ENCODE assay signal across 1 cellular context in genomic region chr4:2545321-2546013, GRCh38.
TF ChIP-seq lines count a peak whose summit lies in the region.

No MANE protein-coding gene starts in this region.

TF ChIP-seq in IMR-90, 13 proteins besides CTCF, POLR2A, EP300 and RAD21 (continued from another document):
- no peak for TF ChIP-seq ELK1 (IDR thresholded peaks at IDR 0.05; ENCODE audit: borderline replicate concordance, low read depth, low read length)
- TF ChIP-seq SMC3 (IDR thresholded peaks at IDR 0.05; ENCODE audit: low read depth, low read length): no peak
- no peak for TF ChIP-seq MAFK (IDR thresholded peaks at IDR 0.05; ENCODE audit: low read depth, low read length)
- TF ChIP-seq RFX5 (IDR thresholded peaks at IDR 0.05; ENCODE audit: low read depth, low read length): no peak
